In genomic region chr14:68518910-68519686, GRCh38 we compare ENCODE assay signal across 13 cellular contexts.
A peak's percentile ranks its signal among the peaks of the same experiment; 100 is the strongest.
DNase-seq lines count a peak whose midpoint lies in the region; ATAC-seq, FAIRE-seq and TF ChIP-seq lines count a peak whose summit lies in the region.
"Had no signal": no experiment of that assay in that cellular context is flagged by ENCODE, and none has a peak within 500 bp of the region (broad histone marks: within the 10 kb centered on the region; RNA-seq: fewer than 3 reads in every experiment).

No MANE protein-coding gene starts in this region.

- H3K27ac Mint-ChIP-seq in T-cell (peak overlapping the region; percentile 72 to 84), neural progenitor cell (peak overlapping the region; percentile 96)

- H4K20me1 ChIP-seq in neural progenitor cell (ENCODE audit: low read depth), result no peaks in the 10 kb centered on the region

- no peak for FAIRE-seq in A549 (lab: Jason Lieb, UNC)

- TF ChIP-seq RAD21 in A549 (conservative IDR thresholded peaks at IDR 0.05 in 1 of 2, IDR thresholded peaks at IDR 0.05 in 1 of 2), result no peak

- ATAC-seq in A549 (no peak), T-cell (replicated peaks in 1 of 4) (no peak), Right ventricle myocardium superior (ENCODE audit: poor library complexity) (peak; percentile 57)

- H2AFZ ChIP-seq in neural progenitor cell (replicated peaks), result no peak overlapping the region

- no peaks in the 10 kb centered on the region for H3K36me3 Mint-ChIP-seq in T-cell
- H3K36me3 Mint-ChIP-seq in neural progenitor cell, result peaks cover 3% of the 10 kb centered on the region

- H3K36me3 ChIP-seq in neural progenitor cell (no peaks in the 10 kb centered on the region), MG63 (no peaks in the 10 kb centered on the region)
- H3K36me3 ChIP-seq: cardiac muscle cell had no signal

- H3K9ac ChIP-seq in neural progenitor cell, result no peak overlapping the region

- H3K4me1 Mint-ChIP-seq in T-cell, result peaks cover 28 to 34% (median 34%) of the 10 kb centered on the region in 3 donors
- H3K4me1 Mint-ChIP-seq in neural progenitor cell, result peaks cover 76% of the 10 kb centered on the region

- H3K27me3 ChIP-seq in neural progenitor cell (no peaks in the 10 kb centered on the region), MG63 (no peaks in the 10 kb centered on the region)
- H3K27me3 ChIP-seq: cardiac muscle cell had no signal

- H3K4me3 Mint-ChIP-seq in T-cell (peak overlapping the region in 1 of 3 donors; percentile 49), neural progenitor cell (peak overlapping the region; percentile 35)

- H3K4me1 ChIP-seq in A549, result peaks cover 29% of the 10 kb centered on the region
- H3K4me1 ChIP-seq in neural progenitor cell, result peaks cover 72% of the 10 kb centered on the region

- H3K4me3 ChIP-seq in A549 (no peak overlapping the region), neural progenitor cell (no peak overlapping the region), MG63 (no peak overlapping the region)
- H3K4me3 ChIP-seq: cardiac muscle cell had no signal

- CTCF ChIA-PET in A549 (lab: Yijun Ruan, JAX), result interaction anchor here (1.0 to 1.5 kb wide), 2 partner anchors 14 to 685 kb away, joined by 3 to 5 read pairs; no protein-coding TSS in a partner anchor
- CTCF ChIA-PET in T-cell (lab: Charles Lee), result interaction anchor here in 1 of 2 donors (0.6 to 0.9 kb wide), 4 partner anchors 12 to 55 kb away, joined by 3 to 7 read pairs (median 3); no protein-coding TSS in a partner anchor

- H3K27me3 Mint-ChIP-seq in T-cell (no peaks in the 10 kb centered on the region), neural progenitor cell (ENCODE audit: insufficient read depth, low read depth) (peaks cover under 1% of the 10 kb centered on the region)

- POLR2A ChIA-PET in A549 (lab: Yijun Ruan, JAX), result interaction anchor here (0.5 to 0.6 kb wide), 2 partner anchors 62 to 274 kb away, joined by 3 to 7 read pairs; partner anchors contain the start of gene ZFP36L1
- POLR2A ChIA-PET in T-cell (lab: Charles Lee), result no interaction called here

- H3K4me2 ChIP-seq in A549 (no peak overlapping the region), neural progenitor cell (no peak overlapping the region)

- intact Hi-C loops in Right ventricle myocardium superior (cut with DNase I), result no loop called here

- peaks cover 51% of the 10 kb centered on the region for H3F3A ChIP-seq in neural progenitor cell (ENCODE audit: low read depth)

- H3K27ac ChIP-seq in A549 (peak overlapping the region; percentile 24 to 47; a peak in 3 of 6 replicates), neural progenitor cell (peak overlapping the region; percentile 82)
- H3K27ac ChIP-seq: cardiac muscle cell had no signal

- DNase-seq in A549 (ENCODE audit: low read depth in 1 of 2, low spot score in 1 of 2), result no peak
- DNase-seq in T-cell, result no peak
- no peak for DNase-seq in Right ventricle myocardium superior
- DNase-seq in neural progenitor cell (ENCODE audit: low spot score), result no peak
- DNase-seq in iPS-NIHi11 (ENCODE audit: low spot score), result no peak
- no peak for DNase-seq in UCSD-AML1 (lab: John Stamatoyannopoulos, UW; ENCODE audit: unreplicated experiment)
- no peak for DNase-seq in MG63
- DNase-seq in ureter (ENCODE audit: low spot score), result no peak
- DNase-seq: activated CD8-positive, alpha-beta memory T cell treated with anti-CD3 and anti-CD28 coated beads, Interleukin-2, amount 50 U/mL, for 48 hours; GF-D8; NCI-H774; T-helper 2 cell had no signal

- TF ChIP-seq POLR2A in A549 (IDR thresholded peaks at IDR 0.05; ENCODE audit: low read length), result no peak

- no peak for TF ChIP-seq EP300 in A549 (IDR thresholded peaks at IDR 0.05)

- 71% methylated on average over 6 of the region's 6 CpGs for WGBS in A549 (ENCODE audit: missing lambda C conversion rate)

- no peaks in the 10 kb centered on the region for H3K79me2 ChIP-seq in neural progenitor cell (ENCODE audit: low read depth)

- H3K9me3 ChIP-seq in A549 (no peaks in the 10 kb centered on the region), neural progenitor cell (ENCODE audit: low read depth) (no peaks in the 10 kb centered on the region), MG63 (no peaks in the 10 kb centered on the region)

- H3K9me3 Mint-ChIP-seq in T-cell (no peaks in the 10 kb centered on the region), neural progenitor cell (no peaks in the 10 kb centered on the region)

- TF ChIP-seq CTCF in A549 (IDR thresholded peaks at IDR 0.05), result no peak
- TF ChIP-seq CTCF in neural progenitor cell (IDR thresholded peaks at IDR 0.05), result no peak

TF ChIP-seq in A549, 52 proteins besides CTCF, POLR2A, EP300 and RAD21:
- no peak for TF ChIP-seq POLR2AphosphoS2 (conservative IDR thresholded peaks at IDR 0.05; ENCODE audit: low read length)
- no peak for TF ChIP-seq USF2 (IDR thresholded peaks at IDR 0.05)
- no peak for TF ChIP-seq JUN (IDR thresholded peaks at IDR 0.05)
- TF ChIP-seq MYC (IDR thresholded peaks at IDR 0.05; ENCODE audit: borderline replicate concordance, low read length), result no peak
- no peak for TF ChIP-seq SMC3 (IDR thresholded peaks at IDR 0.05)
- no peak for TF ChIP-seq E2F6 (IDR thresholded peaks at IDR 0.05; ENCODE audit: borderline replicate concordance, low read depth)
- no peak for TF ChIP-seq TFCP2L1 (CRISPR knock-in tag; IDR thresholded peaks at IDR 0.05)
- no peak for TF ChIP-seq NPAS2 (CRISPR knock-in tag; IDR thresholded peaks at IDR 0.05; ENCODE audit: borderline replicate concordance)
- TF ChIP-seq EHMT2 (IDR thresholded peaks at IDR 0.05; ENCODE audit: low read depth), result no peak
- TF ChIP-seq PBX3 (IDR thresholded peaks at IDR 0.05), result no peak
- TF ChIP-seq ZFP36 (IDR thresholded peaks at IDR 0.05; ENCODE audit: borderline replicate concordance, partially characterized antibody), result no peak
- no peak for TF ChIP-seq ZNF302 (CRISPR knock-in tag; IDR thresholded peaks at IDR 0.05)
TF ChIP-seq in A549: peak in this region for 0.
